8 cellular contexts compared by ENCODE assay signal in the genomic region with DNA sequence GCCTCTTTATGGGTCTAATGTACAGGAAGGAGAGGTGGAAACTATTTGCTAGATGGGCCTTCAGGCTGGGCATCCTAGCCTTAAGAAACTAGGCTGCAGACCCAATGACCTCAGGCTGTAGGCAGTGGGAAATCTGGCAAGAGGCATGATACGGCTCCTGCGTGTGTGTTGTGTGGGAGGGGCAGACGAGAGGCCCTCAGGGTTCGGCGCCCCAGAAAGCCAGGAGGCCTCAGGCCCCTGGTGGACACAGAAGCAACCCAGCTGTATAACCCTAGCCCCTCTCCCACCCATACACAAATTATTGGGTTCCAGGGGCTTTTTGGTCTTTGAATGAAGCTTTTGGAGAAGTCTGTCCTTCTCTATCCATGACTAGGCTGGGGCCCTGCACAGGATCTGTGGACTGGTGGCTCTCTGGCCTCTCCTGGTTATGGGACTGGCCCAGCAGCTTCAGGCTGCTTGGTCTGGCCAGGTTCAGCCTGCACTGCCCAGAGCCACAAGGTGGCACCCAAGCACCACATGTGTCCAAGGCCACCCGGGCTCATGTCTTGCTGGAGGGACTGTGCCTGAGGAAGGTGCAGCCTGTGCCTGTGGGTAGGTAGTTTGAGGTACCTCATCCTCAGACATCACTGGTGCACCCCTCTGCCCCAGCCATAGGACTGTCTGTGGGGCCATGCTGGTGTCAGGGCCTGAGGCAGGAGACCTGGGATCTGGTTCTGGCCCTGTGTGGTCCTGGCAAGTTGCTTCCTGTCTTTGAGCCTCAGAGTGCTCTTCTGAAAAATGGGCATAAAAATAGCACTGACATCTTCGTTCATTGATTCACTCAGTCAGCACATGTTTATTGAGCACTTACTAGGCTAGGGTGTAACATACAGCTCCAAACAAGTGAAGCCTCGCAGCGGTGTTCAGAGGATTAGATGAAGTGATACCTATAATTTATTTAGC.
A peak's percentile ranks its signal among the peaks of the same experiment; 100 is the strongest.
DNase-seq lines count a peak whose midpoint lies in the region; ATAC-seq and TF ChIP-seq lines count a peak whose summit lies in the region.

No MANE protein-coding gene starts in this region.

- no peaks in the 10 kb centered on the region for H3K9me3 ChIP-seq in liver (ENCODE audit: control insufficient read depth in 4 of 4, low read length in 3 of 4)
- no peaks in the 10 kb centered on the region for H3K9me3 ChIP-seq in thoracic aorta

- H3K36me3 ChIP-seq in liver (ENCODE audit: control insufficient read depth in 4 of 4, insufficient read depth in 3 of 4, low read depth in 1 of 4, low read length in 3 of 4): no peaks in the 10 kb centered on the region
- no peaks in the 10 kb centered on the region for H3K36me3 ChIP-seq in thoracic aorta

- H3K4me1 ChIP-seq in liver (ENCODE audit: control insufficient read depth in 4 of 4, insufficient read depth in 4 of 4, low read length in 3 of 4): peaks cover 3 to 57% (median 41%) of the 10 kb centered on the region in 4 donors
- no peaks in the 10 kb centered on the region for H3K4me1 ChIP-seq in thoracic aorta (ENCODE audit: control insufficient read depth in 1 of 2, low read depth in 2 of 2)

- H3K27me3 ChIP-seq in HL-60 (ENCODE audit: insufficient read depth, poor library complexity, severe bottlenecking): no peaks in the 10 kb centered on the region
- H3K27me3 ChIP-seq in liver (ENCODE audit: control insufficient read depth in 4 of 4, insufficient read depth in 4 of 4, low read length in 3 of 4): no peaks in the 10 kb centered on the region
- H3K27me3 ChIP-seq in thoracic aorta (replicated peaks; ENCODE audit: insufficient read depth): no peaks in the 10 kb centered on the region

- peak; percentile 97 for TF ChIP-seq CTCF in HL-60 (IDR thresholded peaks at IDR 0.05; ENCODE audit: insufficient read depth, low read length)
- TF ChIP-seq CTCF in liver (IDR thresholded peaks at IDR 0.05; ENCODE audit: low read depth, low read length, missing input control): peak; percentile 85
- peak; percentile 47 for TF ChIP-seq CTCF in thoracic aorta (IDR thresholded peaks at IDR 0.05)

- H3K27ac ChIP-seq in HL-60 (replicated peaks) (no peak overlapping the region), liver (ENCODE audit: low read depth in 1 of 2, low read length in 2 of 2) (peak overlapping the region; percentile 8 to 16), thoracic aorta (no peak overlapping the region)

- no peak overlapping the region for H3K4me3 ChIP-seq in HL-60 (replicated peaks; ENCODE audit: insufficient read depth, low read length)
- H3K4me3 ChIP-seq in liver (ENCODE audit: low read depth in 1 of 3, low read length in 3 of 3): no peak overlapping the region
- H3K4me3 ChIP-seq in thoracic aorta: no peak overlapping the region

- TF ChIP-seq RAD21 in liver (IDR thresholded peaks at IDR 0.05): peak; percentile 87 to 91

- DNase-seq in DMS 273 (lab: John Stamatoyannopoulos, UW; ENCODE audit: unreplicated experiment) (peak; percentile 64), DMS 273 treated with DMSO at 0.1 percent for 48 hours (lab: John Stamatoyannopoulos, UW) (no peak), HL-60 (ENCODE audit: low read depth in 1 of 2, low spot score in 1 of 2) (peak; percentile 36 to 76), RKO (ENCODE audit: low spot score) (peak; percentile 76), cerebellar cortex (ENCODE audit: low spot score) (peak; percentile 72), thoracic aorta (ENCODE audit: low spot score) (no peak)

- ATAC-seq in GM19467 (IDR thresholded peaks at IDR 0.05; ENCODE audit: unreplicated experiment) (peak; percentile 79), thoracic aorta (ENCODE audit: insufficient number of reproducible peaks, low FRiP score, low read depth) (no peak)

- no peak overlapping the region for H3K9ac ChIP-seq in liver (ENCODE audit: low read depth in 1 of 2, low read length in 2 of 2)

- 51% methylated on average over 9 of the region's 9 CpGs for WGBS in liver

TF ChIP-seq in liver, 16 proteins besides CTCF, POLR2A, EP300 and RAD21:
- no peak for TF ChIP-seq EGR1 (IDR thresholded peaks at IDR 0.05; ENCODE audit: low read depth in 2 of 2)
- no peak for TF ChIP-seq FOXA1 (IDR thresholded peaks at IDR 0.05)
- TF ChIP-seq HNF4A (conservative IDR thresholded peaks at IDR 0.05): no peak
- TF ChIP-seq, protein P1, sequence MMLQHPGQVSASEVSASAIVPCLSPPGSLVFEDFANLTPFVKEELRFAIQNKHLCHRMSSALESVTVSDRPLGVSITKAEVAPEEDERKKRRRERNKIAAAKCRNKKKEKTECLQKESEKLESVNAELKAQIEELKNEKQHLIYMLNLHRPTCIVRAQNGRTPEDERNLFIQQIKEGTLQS (IDR thresholded peaks at IDR 0.05): no peak
- TF ChIP-seq TAF1 (conservative IDR thresholded peaks at IDR 0.05): no peak
- no peak for TF ChIP-seq HNF4G (IDR thresholded peaks at IDR 0.05)
- TF ChIP-seq, protein P2, sequence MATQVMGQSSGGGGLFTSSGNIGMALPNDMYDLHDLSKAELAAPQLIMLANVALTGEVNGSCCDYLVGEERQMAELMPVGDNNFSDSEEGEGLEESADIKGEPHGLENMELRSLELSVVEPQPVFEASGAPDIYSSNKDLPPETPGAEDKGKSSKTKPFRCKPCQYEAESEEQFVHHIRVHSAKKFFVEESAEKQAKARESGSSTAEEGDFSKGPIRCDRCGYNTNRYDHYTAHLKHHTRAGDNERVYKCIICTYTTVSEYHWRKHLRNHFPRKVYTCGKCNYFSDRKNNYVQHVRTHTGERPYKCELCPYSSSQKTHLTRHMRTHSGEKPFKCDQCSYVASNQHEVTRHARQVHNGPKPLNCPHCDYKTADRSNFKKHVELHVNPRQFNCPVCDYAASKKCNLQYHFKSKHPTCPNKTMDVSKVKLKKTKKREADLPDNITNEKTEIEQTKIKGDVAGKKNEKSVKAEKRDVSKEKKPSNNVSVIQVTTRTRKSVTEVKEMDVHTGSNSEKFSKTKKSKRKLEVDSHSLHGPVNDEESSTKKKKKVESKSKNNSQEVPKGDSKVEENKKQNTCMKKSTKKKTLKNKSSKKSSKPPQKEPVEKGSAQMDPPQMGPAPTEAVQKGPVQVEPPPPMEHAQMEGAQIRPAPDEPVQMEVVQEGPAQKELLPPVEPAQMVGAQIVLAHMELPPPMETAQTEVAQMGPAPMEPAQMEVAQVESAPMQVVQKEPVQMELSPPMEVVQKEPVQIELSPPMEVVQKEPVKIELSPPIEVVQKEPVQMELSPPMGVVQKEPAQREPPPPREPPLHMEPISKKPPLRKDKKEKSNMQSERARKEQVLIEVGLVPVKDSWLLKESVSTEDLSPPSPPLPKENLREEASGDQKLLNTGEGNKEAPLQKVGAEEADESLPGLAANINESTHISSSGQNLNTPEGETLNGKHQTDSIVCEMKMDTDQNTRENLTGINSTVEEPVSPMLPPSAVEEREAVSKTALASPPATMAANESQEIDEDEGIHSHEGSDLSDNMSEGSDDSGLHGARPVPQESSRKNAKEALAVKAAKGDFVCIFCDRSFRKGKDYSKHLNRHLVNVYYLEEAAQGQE (IDR thresholded peaks at IDR 0.05): no peak
- TF ChIP-seq, protein P3, sequence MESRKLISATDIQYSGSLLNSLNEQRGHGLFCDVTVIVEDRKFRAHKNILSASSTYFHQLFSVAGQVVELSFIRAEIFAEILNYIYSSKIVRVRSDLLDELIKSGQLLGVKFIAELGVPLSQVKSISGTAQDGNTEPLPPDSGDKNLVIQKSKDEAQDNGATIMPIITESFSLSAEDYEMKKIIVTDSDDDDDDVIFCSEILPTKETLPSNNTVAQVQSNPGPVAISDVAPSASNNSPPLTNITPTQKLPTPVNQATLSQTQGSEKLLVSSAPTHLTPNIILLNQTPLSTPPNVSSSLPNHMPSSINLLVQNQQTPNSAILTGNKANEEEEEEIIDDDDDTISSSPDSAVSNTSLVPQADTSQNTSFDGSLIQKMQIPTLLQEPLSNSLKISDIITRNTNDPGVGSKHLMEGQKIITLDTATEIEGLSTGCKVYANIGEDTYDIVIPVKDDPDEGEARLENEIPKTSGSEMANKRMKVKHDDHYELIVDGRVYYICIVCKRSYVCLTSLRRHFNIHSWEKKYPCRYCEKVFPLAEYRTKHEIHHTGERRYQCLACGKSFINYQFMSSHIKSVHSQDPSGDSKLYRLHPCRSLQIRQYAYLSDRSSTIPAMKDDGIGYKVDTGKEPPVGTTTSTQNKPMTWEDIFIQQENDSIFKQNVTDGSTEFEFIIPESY (IDR thresholded peaks at IDR 0.05): no peak
- TF ChIP-seq NR2F2 (IDR thresholded peaks at IDR 0.05): no peak
- no peak for TF ChIP-seq MAX (IDR thresholded peaks at IDR 0.05)
- no peak for TF ChIP-seq YY1 (IDR thresholded peaks at IDR 0.05)
- no peak for TF ChIP-seq RXRA (IDR thresholded peaks at IDR 0.05)
- no peak for TF ChIP-seq SP1 (IDR thresholded peaks at IDR 0.05)
- TF ChIP-seq FOXA2 (IDR thresholded peaks at IDR 0.05): no peak
- TF ChIP-seq GABPA (IDR thresholded peaks at IDR 0.05 in 1 of 2, conservative IDR thresholded peaks at IDR 0.05 in 1 of 2): no peak
- no peak for TF ChIP-seq JUND (IDR thresholded peaks at IDR 0.05)

Comparison
In these comparisons a context has a peak if more than half of its experiments do, and no peak if none do; other contexts are left out.
1. DNase-seq: peak in DMS 273 (single experiment), HL-60 (2 of 2), RKO (single experiment) and cerebellar cortex (single experiment); none in DMS 273 treated with DMSO at 0.1 percent for 48 hours (single experiment) and thoracic aorta (single experiment).
2. H3K27ac ChIP-seq: peak in liver (2 of 2); none in HL-60 (single experiment) and thoracic aorta (0 of 2).
3. CTCF ChIP-seq: peak in every context shown above with its lines; median percentile 97 in HL-60; 85 in liver; 47 in thoracic aorta.